Comparison of ENCODE assay signal across 3 cellular contexts in genomic region chr19:1760020-1760419, GRCh38.
TF ChIP-seq lines count a peak whose summit lies in the region.

No MANE protein-coding gene starts in this region.

TF ChIP-seq in SK-N-SH, 30 proteins besides CTCF, POLR2A, EP300 and RAD21:
- TF ChIP-seq FOXM1 (IDR thresholded peaks at IDR 0.05; ENCODE audit: low read depth) (no peak), ELF1 (IDR thresholded peaks at IDR 0.05) (no peak), POLR2AphosphoS5 (IDR thresholded peaks at IDR 0.05; ENCODE audit: low read depth, low read length) (no peak), GATA2 (CRISPR knock-in tag; IDR thresholded peaks at IDR 0.05) (no peak), MAX (IDR thresholded peaks at IDR 0.05; ENCODE audit: low read depth) (no peak), TAF1 (IDR thresholded peaks at IDR 0.05; ENCODE audit: borderline replicate concordance, low read depth, low read length) (no peak), SMC3 (IDR thresholded peaks at IDR 0.05; ENCODE audit: low read depth, low read length) (no peak), TEAD4 (IDR thresholded peaks at IDR 0.05; ENCODE audit: borderline replicate concordance, insufficient read depth) (no peak), USF2 (IDR thresholded peaks at IDR 0.05; ENCODE audit: borderline replicate concordance, low read depth, low read length) (no peak), NFIC (IDR thresholded peaks at IDR 0.05; ENCODE audit: borderline replicate concordance) (no peak), JUND (IDR thresholded peaks at IDR 0.05) (no peak), TCF12 (IDR thresholded peaks at IDR 0.05) (no peak), ZBTB33 (IDR thresholded peaks at IDR 0.05; ENCODE audit: borderline replicate concordance, low read depth) (no peak), PBX3 (IDR thresholded peaks at IDR 0.05) (no peak)

TF ChIP-seq in SK-N-SH treated with all-trans-retinoic acid at 6 μM for 48 hours, 23 proteins besides CTCF, POLR2A, EP300 and RAD21:
- TF ChIP-seq PPARA (CRISPR knock-in tag; IDR thresholded peaks at IDR 0.05; ENCODE audit: borderline replicate concordance) = no peak
- no peak for TF ChIP-seq ARNTL (CRISPR knock-in tag; IDR thresholded peaks at IDR 0.05; ENCODE audit: borderline replicate concordance, low read depth)
- no peak for TF ChIP-seq CSDC2 (CRISPR knock-in tag; IDR thresholded peaks at IDR 0.05)
- no peak for TF ChIP-seq ESRRG (CRISPR knock-in tag; IDR thresholded peaks at IDR 0.05)
- TF ChIP-seq PATZ1 (CRISPR knock-in tag; IDR thresholded peaks at IDR 0.05; ENCODE audit: borderline replicate concordance) = no peak
- no peak for TF ChIP-seq GLIS3 (CRISPR knock-in tag; IDR thresholded peaks at IDR 0.05)
TF ChIP-seq in SK-N-SH treated with all-trans-retinoic acid at 6 μM for 48 hours: peak in this region for 0.

TF ChIP-seq in H1, 55 proteins besides CTCF, POLR2A, EP300 and RAD21:
- TF ChIP-seq RFX5 (IDR thresholded peaks at IDR 0.05; ENCODE audit: borderline replicate concordance, low read depth, low read length) (no peak), SUZ12 (IDR thresholded peaks at IDR 0.05; ENCODE audit: low read length) (peak; percentile 44; the same call in 1 of the 2 replicates), EZH2 (IDR thresholded peaks at IDR 0.05; ENCODE audit: low read depth, low read length, severe bottlenecking) (peak; percentile 62), CHD1 (IDR thresholded peaks at IDR 0.05; ENCODE audit: low read depth, low read length) (no peak)
TF ChIP-seq in H1: peak in this region for 2.
